ENCODE assay signal across 10 cellular contexts in the genomic region with DNA sequence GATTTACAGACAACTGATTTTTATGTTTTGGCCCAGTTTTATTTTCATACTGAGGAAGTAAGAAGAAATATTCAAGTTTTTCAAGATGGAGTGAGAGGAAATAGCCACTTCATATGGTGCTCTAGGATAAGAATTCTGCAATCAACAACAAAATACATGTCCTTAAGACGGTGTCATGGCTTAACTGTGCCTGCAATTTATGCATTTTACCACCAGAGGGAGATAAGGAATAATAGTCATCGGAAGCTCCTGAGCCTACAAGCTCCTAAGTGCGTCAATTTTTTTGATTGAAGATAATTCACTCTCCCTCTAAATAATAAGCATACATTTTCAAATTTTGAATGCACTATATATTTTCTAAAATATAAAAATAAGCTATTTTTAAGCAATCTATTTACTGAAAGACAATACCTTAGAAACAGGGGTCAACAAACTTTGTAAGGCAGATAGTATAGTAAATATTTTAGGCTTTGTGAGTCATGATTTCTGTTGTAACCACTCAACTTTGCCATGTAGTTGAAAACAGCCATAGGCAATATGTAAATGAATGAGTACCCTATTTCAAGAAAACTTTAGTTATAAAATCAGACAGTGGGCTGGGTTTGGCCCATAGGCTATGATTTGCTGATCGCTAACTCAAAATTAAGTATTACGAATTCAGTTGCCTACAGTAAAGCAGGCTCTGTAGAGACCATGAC.
DNase-seq lines count a peak whose midpoint lies in the region; ATAC-seq, FAIRE-seq and TF ChIP-seq lines count a peak whose summit lies in the region.
"Had no signal": no experiment of that assay in that cellular context is flagged by ENCODE, and none has a peak within 500 bp of the region (broad histone marks: within the 10 kb centered on the region; RNA-seq: fewer than 3 reads in every experiment).

No MANE protein-coding gene starts in this region.

- H3K9me3 ChIP-seq in DOHH2 (ENCODE audit: control insufficient read depth, insufficient read depth, low read length) (peaks cover 2% of the 10 kb centered on the region; the same call in 1 of the 2 replicates), MM.1S (replicated peaks; ENCODE audit: insufficient read depth, low read length) (no peaks in the 10 kb centered on the region), GM12878 (replicated peaks; ENCODE audit: control insufficient read depth, insufficient read depth, low read length) (peaks cover 3% of the 10 kb centered on the region; the same call in 2 of the 3 replicates)

- no peak overlapping the region for H3K23ac ChIP-seq in mesendoderm (ENCODE audit: low read length)

- SMC1A ChIA-PET in GM12878 (lab: Charles Lee; ENCODE audit: uncharacterized antibody, unreplicated experiment) = interaction anchor here (0.7 to 11.5 kb wide), 21 partner anchors 8 to 312 kb away, joined by 3 to 198 read pairs (median 4); no protein-coding TSS in a partner anchor

- CTCF ChIA-PET in GM12878 (lab: Yijun Ruan, JAX) = interaction anchor here (0.7 to 4.5 kb wide), 17 partner anchors 8 to 312 kb away, joined by 3 to 26 read pairs (median 4); partner anchors contain the start of gene MYLIP

- H4K20me1 ChIP-seq in DOHH2 (ENCODE audit: control insufficient read depth, insufficient read depth, low read depth, low read length) (no peaks in the 10 kb centered on the region), MM.1S (ENCODE audit: insufficient read depth, low read length) (no peaks in the 10 kb centered on the region), GM12878 (ENCODE audit: control insufficient read depth, insufficient read depth) (no peaks in the 10 kb centered on the region)

- no peak overlapping the region for H2AK5ac ChIP-seq in mesendoderm (ENCODE audit: low read length)

- intact Hi-C loops in GM12878 (cut with micrococcal nuclease; ENCODE audit: unreplicated experiment) = no loop called here

- in situ Hi-C loops in GM12878 (cut with MboI) = no loop called here

- peaks cover 42% of the 10 kb centered on the region for H3K4me1 ChIP-seq in DOHH2 (ENCODE audit: control insufficient read depth, low read length)
- H3K4me1 ChIP-seq in MM.1S (ENCODE audit: low read length) = no peaks in the 10 kb centered on the region
- peaks cover 14% of the 10 kb centered on the region for H3K4me1 ChIP-seq in GM12878 (ENCODE audit: control insufficient read depth, insufficient read depth, low read length)
- H3K4me1 ChIP-seq in mesendoderm (ENCODE audit: control insufficient read depth, low read depth, low read length) = no peaks in the 10 kb centered on the region

- H3K79me2 ChIP-seq in DOHH2 (ENCODE audit: control insufficient read depth, low read length) = no peaks in the 10 kb centered on the region
- no peaks in the 10 kb centered on the region for H3K79me2 ChIP-seq in MM.1S (ENCODE audit: low read length)
- no peaks in the 10 kb centered on the region for H3K79me2 ChIP-seq in GM12878 (ENCODE audit: control insufficient read depth, insufficient read depth, low read length)
- H3K79me2 ChIP-seq in mesendoderm (ENCODE audit: control insufficient read depth, insufficient read depth, low read length) = no peaks in the 10 kb centered on the region

- TF ChIP-seq POLR2A in GM12878 (IDR thresholded peaks at IDR 0.05; ENCODE audit: low read depth, low read length) = no peak
- TF ChIP-seq POLR2A in GM12892 (IDR thresholded peaks at IDR 0.05; ENCODE audit: low read depth, low read length) = no peak

- H3K9ac ChIP-seq in MM.1S (ENCODE audit: low read length) (no peak overlapping the region), GM12878 (ENCODE audit: control insufficient read depth, insufficient read depth, low read length) (no peak overlapping the region), mesendoderm (ENCODE audit: low read length) (no peak overlapping the region)

- peak; percentile 41 for TF ChIP-seq RAD21 in GM12878 (IDR thresholded peaks at IDR 0.05; ENCODE audit: insufficient read depth, low read depth, low read length)

- FAIRE-seq in GM12878 (lab: Jason Lieb, UNC) = no peak
- FAIRE-seq in GM12892 (lab: Jason Lieb, UNC) = no peak

- no peak overlapping the region for H3K4ac ChIP-seq in mesendoderm (ENCODE audit: low read depth, low read length)

- RAD21 ChIA-PET in GM12878 (lab: Charles Lee; ENCODE audit: unreplicated experiment) = interaction anchor here (0.7 to 4.0 kb wide), 5 partner anchors 17 to 272 kb away, joined by 3 to 18 read pairs (median 3); partner anchors contain the start of gene MYLIP

- H3K36me3 ChIP-seq in DOHH2 (ENCODE audit: control insufficient read depth, low read length) (no peaks in the 10 kb centered on the region), MM.1S (replicated peaks; ENCODE audit: insufficient read depth, low read length) (no peaks in the 10 kb centered on the region), GM12878 (ENCODE audit: control insufficient read depth in 2 of 2, insufficient read depth in 2 of 2, low read length in 1 of 2) (no peaks in the 10 kb centered on the region), mesendoderm (ENCODE audit: control insufficient read depth, insufficient read depth, low read length) (no peaks in the 10 kb centered on the region)

- DNase-seq in MM.1S (peak; percentile 45), GM12878 (ENCODE audit: low read depth, low spot score) (no peak), mesendoderm (peak; percentile 88), GM12892 (ENCODE audit: insufficient read length) (no peak), NCI-H2171 (lab: John Stamatoyannopoulos, UW) (no peak)
- no peak for DNase-seq in activated T-cell treated with anti-CD3 and anti-CD28 coated beads, Interleukin-2, amount 50 U/mL, for 48 hours
- DNase-seq: activated CD4-positive, alpha-beta T cell treated with anti-CD3 and anti-CD28 coated beads for 36 hours; KG1 had no signal

- H3K18ac ChIP-seq in mesendoderm (ENCODE audit: low read length) = no peak overlapping the region

- H2BK120ac ChIP-seq in mesendoderm (ENCODE audit: low read depth, low read length) = no peak overlapping the region

- POLR2A ChIA-PET in GM12878 (lab: Charles Lee) = interaction anchor here (1.0 to 2.4 kb wide), 3 partner anchors 10 to 259 kb away, joined by 3 to 6 read pairs (median 3); no protein-coding TSS in a partner anchor

- no peak overlapping the region for H4K8ac ChIP-seq in mesendoderm (ENCODE audit: low read depth, low read length)

- no peak overlapping the region for H3K4me2 ChIP-seq in DOHH2 (ENCODE audit: low read length)
- H3K4me2 ChIP-seq in MM.1S (ENCODE audit: low read depth, low read length) = no peak overlapping the region
- no peak overlapping the region for H3K4me2 ChIP-seq in GM12878 (ENCODE audit: control insufficient read depth, insufficient read depth)
- H3K4me2 ChIP-seq in mesendoderm (ENCODE audit: low read length) = no peak overlapping the region

- H3F3A ChIP-seq in DOHH2 (ENCODE audit: control insufficient read depth, insufficient read depth) (peaks cover 5% of the 10 kb centered on the region), MM.1S (ENCODE audit: insufficient read depth, low read length) (no peaks in the 10 kb centered on the region)

- no peak overlapping the region for H2BK5ac ChIP-seq in mesendoderm (ENCODE audit: low read length)

- no peak overlapping the region for H4K5ac ChIP-seq in mesendoderm (ENCODE audit: low read length)

- TF ChIP-seq CTCF in DOHH2 (IDR thresholded peaks at IDR 0.05; ENCODE audit: low read depth, low read length, poor library complexity, severe bottlenecking) (peak; percentile 65), MM.1S (IDR thresholded peaks at IDR 0.05; ENCODE audit: low read length) (peak; percentile 57), GM12878 (IDR thresholded peaks at IDR 0.05 in 2 of 3, conservative IDR thresholded peaks at IDR 0.05 in 1 of 3; ENCODE audit: control insufficient read depth in 2 of 3, extremely low read depth in 1 of 3, insufficient read depth in 1 of 3, low read depth in 3 of 3, low read length in 3 of 3) (peak in 2 of 3 experiments; percentile 37 to 59; a peak in 3 of 6 replicates)

- BruUV-seq in GM12878 (replicated peaks; lab: Mats Ljungman, UMichigan) = no TSS peak

- no peak overlapping the region for H2AFZ ChIP-seq in MM.1S (ENCODE audit: low read length)
- no peak overlapping the region for H2AFZ ChIP-seq in GM12878 (ENCODE audit: control insufficient read depth, low read depth, low read length)

- H3K27me3 ChIP-seq in DOHH2 (ENCODE audit: control insufficient read depth, low read length) = no peaks in the 10 kb centered on the region
- no peaks in the 10 kb centered on the region for H3K27me3 ChIP-seq in MM.1S (replicated peaks; ENCODE audit: insufficient read depth, low read length)
- H3K27me3 ChIP-seq in GM12878 (replicated peaks in 1 of 2; ENCODE audit: control insufficient read depth in 2 of 2, insufficient read depth in 2 of 2, low read length in 1 of 2) = no peaks in the 10 kb centered on the region
- H3K27me3 ChIP-seq in mesendoderm (ENCODE audit: insufficient read depth, low read length, poor library complexity) = no peaks in the 10 kb centered on the region

- no peak for TF ChIP-seq EP300 in GM12878 (IDR thresholded peaks at IDR 0.05; ENCODE audit: borderline replicate concordance in 1 of 2, control insufficient read depth in 1 of 2, low read depth in 2 of 2, low read length in 2 of 2)

- H3K27ac ChIP-seq in DOHH2 (ENCODE audit: low read depth, low read length) (no peak overlapping the region), MM.1S (ENCODE audit: low read length) (no peak overlapping the region), GM12878 (ENCODE audit: control insufficient read depth, insufficient read depth) (no peak overlapping the region), mesendoderm (ENCODE audit: low read depth, low read length) (no peak overlapping the region)

- 46% methylated on average over 5 of the region's 5 CpGs for WGBS in GM12878 (ENCODE audit: insufficient coverage, insufficient replicate concordance, low lambda C conversion rate, missing lambda C conversion rate)
- no CpG with 5 or more reads among the region's 5 CpGs for WGBS in mesendoderm (ENCODE audit: extremely low coverage, insufficient coverage, low lambda C conversion rate)

- ATAC-seq in GM12878 (0 out of 3 replicates have a peak, but pooled peaks have one; percentile 22), GM18517 (IDR thresholded peaks at IDR 0.05; ENCODE audit: unreplicated experiment) (no peak)
- ATAC-seq: activated CD4-positive, alpha-beta T cell treated with anti-CD3 and anti-CD28 coated beads for 36 hours had no signal

- no peaks in the 10 kb centered on the region for H3K79me1 ChIP-seq in mesendoderm (ENCODE audit: low read length)

- H3K4me3 ChIP-seq in DOHH2 (ENCODE audit: low read length) (no peak overlapping the region), MM.1S (ENCODE audit: low read length) (no peak overlapping the region), GM12878 (no peak overlapping the region), mesendoderm (ENCODE audit: low read length) (no peak overlapping the region)

- H2BK15ac ChIP-seq in mesendoderm (replicated peaks; ENCODE audit: low read depth) = no peak overlapping the region

- no peaks in the 10 kb centered on the region for H3K9me2 ChIP-seq in DOHH2 (replicated peaks; ENCODE audit: control insufficient read depth, low read length)
- H3K9me2 ChIP-seq in MM.1S (replicated peaks; ENCODE audit: insufficient read depth, low read length) = no peaks in the 10 kb centered on the region

- H3K56ac ChIP-seq in mesendoderm (ENCODE audit: low read length) = no peak overlapping the region

TF ChIP-seq in GM12878, 131 proteins besides CTCF, POLR2A, EP300 and RAD21 (continues in another document):
- TF ChIP-seq SMAD1 (IDR thresholded peaks at IDR 0.05; ENCODE audit: low read depth, partially characterized antibody) (no peak), IKZF2 (IDR thresholded peaks at IDR 0.05) (no peak), IRF4 (IDR thresholded peaks at IDR 0.05; ENCODE audit: low read depth, low read length) (no peak)

Comparison
In these comparisons a context has a peak if more than half of its experiments do, and no peak if none do; other contexts are left out.
1. DNase-seq: peak in MM.1S (single experiment) and mesendoderm (single experiment); none in GM12878 (single experiment), GM12892 (single experiment), NCI-H2171 (single experiment) and activated T-cell treated with anti-CD3 and anti-CD28 coated beads, Interleukin-2, amount 50 U/mL, for 48 hours (0 of 2).
2. Peak in every context shown above with its lines, with median percentiles within 50 percentile points of each other: CTCF ChIP-seq.